ENCODE assay signal across 13 cellular contexts in the genomic region with DNA sequence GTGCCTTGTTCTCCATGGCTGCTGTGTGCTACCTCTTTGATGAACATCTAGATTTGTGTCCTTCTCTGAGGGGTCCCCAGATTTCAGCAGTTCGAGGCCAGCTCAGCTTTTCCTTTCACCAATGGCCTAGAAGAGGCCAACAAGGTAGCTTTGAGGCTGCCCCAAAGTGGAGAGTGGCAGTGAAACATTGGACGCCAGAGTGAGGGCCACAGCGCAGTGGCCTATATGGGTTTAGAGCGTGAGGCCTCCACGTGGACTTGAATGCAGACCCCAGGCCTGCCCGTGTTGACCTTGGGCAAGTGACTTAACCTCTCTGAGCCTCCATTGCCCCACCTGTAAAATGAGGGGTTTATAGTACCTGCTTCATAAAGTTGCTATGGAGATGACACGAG. TPM values are rescaled to one million over a fixed set of nuclear protein-coding genes. Genes with fewer than 3 reads are reported as not detected.
A peak's percentile ranks its signal among the peaks of the same experiment; 100 is the strongest.
DNase-seq lines count a peak whose midpoint lies in the region; ATAC-seq, FAIRE-seq and TF ChIP-seq lines count a peak whose summit lies in the region.
"Had no signal": no experiment of that assay in that cellular context is flagged by ENCODE, and none has a peak within 500 bp of the region (broad histone marks: within the 10 kb centered on the region; RNA-seq: fewer than 3 reads in every experiment).

No MANE protein-coding gene starts in this region.

- intact Hi-C loops in activated naive CD4-positive, alpha-beta T cell treated with anti-CD3 and anti-CD28 coated beads for 36 hours (cut with micrococcal nuclease): loop anchor here (2.0 kb wide), 1 partner anchor 62 kb away; no protein-coding TSS in a partner anchor

- dilution Hi-C loops in keratinocyte (cut with MboI; ENCODE audit: extremely low pct_ligation_motif_present, low sequenced_read_pairs): no loop called here

- peaks cover 17% of the 10 kb centered on the region for H3K4me1 Mint-ChIP-seq in activated naive CD4-positive, alpha-beta T cell treated with anti-CD3 and anti-CD28 coated beads, Interleukin-2, amount 10 ng/mL, durations not matched to agents 7 days and 5 days
- H3K4me1 Mint-ChIP-seq in activated naive CD4-positive, alpha-beta T cell treated with anti-CD3 and anti-CD28 coated beads for 36 hours (ENCODE audit: low read depth): no peaks in the 10 kb centered on the region

- in situ Hi-C loops in astrocyte of the spinal cord (cut with HindIII; ENCODE audit: low sequenced_read_pairs): no loop called here

- H3K9me3 Mint-ChIP-seq in activated naive CD4-positive, alpha-beta T cell treated with anti-CD3 and anti-CD28 coated beads, Interleukin-2, amount 10 ng/mL, durations not matched to agents 7 days and 5 days: no peaks in the 10 kb centered on the region
- H3K9me3 Mint-ChIP-seq in activated naive CD4-positive, alpha-beta T cell treated with anti-CD3 and anti-CD28 coated beads for 36 hours: no peaks in the 10 kb centered on the region

- peak overlapping the region; percentile 72 for H3K4me3 Mint-ChIP-seq in activated naive CD4-positive, alpha-beta T cell treated with anti-CD3 and anti-CD28 coated beads, Interleukin-2, amount 10 ng/mL, durations not matched to agents 7 days and 5 days
- no peak overlapping the region for H3K4me3 Mint-ChIP-seq in activated naive CD4-positive, alpha-beta T cell treated with anti-CD3 and anti-CD28 coated beads for 36 hours

- no peak for DNase-seq in activated naive CD4-positive, alpha-beta T cell treated with anti-CD3 and anti-CD28 coated beads, Interleukin-2, amount 10 ng/mL, durations not matched to agents 7 days and 5 days
- no peak for DNase-seq in activated naive CD4-positive, alpha-beta T cell treated with anti-CD3 and anti-CD28 coated beads for 36 hours
- DNase-seq in astrocyte of the spinal cord (ENCODE audit: low read depth, low spot score) (no peak), keratinocyte (ENCODE audit: low read depth, low spot score) (no peak), suprapubic skin (ENCODE audit: low spot score in 2 of 2) (no peak), NCI-H526 treated with DMSO at 0.1 percent for 48 hours (lab: John Stamatoyannopoulos, UW) (no peak), GM12892 (ENCODE audit: insufficient read length) (no peak)
- DNase-seq: activated naive CD4-positive, alpha-beta T cell; GOT3; NCI-H226; T-helper 17 cell had no signal

- H2AFZ ChIP-seq in keratinocyte (ENCODE audit: control insufficient read depth, low read length): peak overlapping the region; percentile 10

- H3K27me3 ChIP-seq in keratinocyte (ENCODE audit: control insufficient read depth, extremely low read depth, insufficient read depth, low read length): peaks cover 18% of the 10 kb centered on the region
- no peaks in the 10 kb centered on the region for H3K27me3 ChIP-seq in suprapubic skin

- WGBS in suprapubic skin: 83% methylated on average over 7 of the region's 7 CpGs

- no peaks in the 10 kb centered on the region for H3K79me2 ChIP-seq in keratinocyte (ENCODE audit: control insufficient read depth, insufficient read depth, low read length)

- TF ChIP-seq CTCF in astrocyte of the spinal cord (IDR thresholded peaks at IDR 0.05; ENCODE audit: low read depth, low read length) (no peak), keratinocyte (optimal IDR thresholded peaks at IDR 0.05 in 1 of 3, IDR thresholded peaks at IDR 0.05 in 1 of 3, conservative IDR thresholded peaks at IDR 0.05 in 1 of 3; ENCODE audit: extremely low read depth in 1 of 3, insufficient read depth in 2 of 3, low read length in 3 of 3) (no peak), suprapubic skin (IDR thresholded peaks at IDR 0.05) (no peak)

- H3K4me1 ChIP-seq in keratinocyte (ENCODE audit: control insufficient read depth, extremely low read depth, insufficient read depth, low read length) (peaks cover 17% of the 10 kb centered on the region), suprapubic skin (peaks cover 33% of the 10 kb centered on the region)

- H3K9me1 ChIP-seq in keratinocyte (ENCODE audit: control insufficient read depth, extremely low read depth, insufficient read depth, low read length): no peaks in the 10 kb centered on the region

- peak overlapping the region; percentile 76 for H3K4me2 ChIP-seq in keratinocyte (ENCODE audit: control insufficient read depth, extremely low read depth, insufficient read depth, low read depth, low read length)

- TF ChIP-seq EP300 in suprapubic skin (IDR thresholded peaks at IDR 0.05): no peak

- FAIRE-seq in keratinocyte (lab: Jason Lieb, UNC): peak; percentile 83
- no peak for FAIRE-seq in GM12892 (lab: Jason Lieb, UNC)

- no peak overlapping the region for H3K27ac ChIP-seq in keratinocyte (ENCODE audit: control insufficient read depth, insufficient read depth, low read length)
- H3K27ac ChIP-seq in suprapubic skin: peak overlapping the region; percentile 64

- no peaks in the 10 kb centered on the region for H3K36me3 ChIP-seq in keratinocyte (ENCODE audit: control insufficient read depth in 2 of 2, extremely low read depth in 1 of 2, insufficient read depth in 2 of 2, low read length in 2 of 2)
- no peaks in the 10 kb centered on the region for H3K36me3 ChIP-seq in suprapubic skin

- no peak for TF ChIP-seq POLR2A in suprapubic skin (IDR thresholded peaks at IDR 0.05)
- TF ChIP-seq POLR2A in GM12892 (IDR thresholded peaks at IDR 0.05; ENCODE audit: low read depth, low read length): no peak

- H3K9ac ChIP-seq in keratinocyte (ENCODE audit: control insufficient read depth, extremely low read depth, insufficient read depth, low read length): peak overlapping the region; percentile 4

- H4K20me1 ChIP-seq in keratinocyte (ENCODE audit: control insufficient read depth, extremely low read depth, insufficient read depth, low read length): no peaks in the 10 kb centered on the region

- H3K4me3 ChIP-seq in astrocyte of the spinal cord (ENCODE audit: low read depth, low read length) (peak overlapping the region; percentile 51), keratinocyte (ENCODE audit: control insufficient read depth in 2 of 3, extremely low read depth in 1 of 3, insufficient read depth in 2 of 3, low read depth in 1 of 3, low read length in 3 of 3) (peak overlapping the region in 2 of 3 experiments; percentile 61), suprapubic skin (peak overlapping the region; percentile 53)

- H3K27me3 Mint-ChIP-seq in activated naive CD4-positive, alpha-beta T cell treated with anti-CD3 and anti-CD28 coated beads, Interleukin-2, amount 10 ng/mL, durations not matched to agents 7 days and 5 days: peaks cover 34% of the 10 kb centered on the region
- H3K27me3 Mint-ChIP-seq in activated naive CD4-positive, alpha-beta T cell treated with anti-CD3 and anti-CD28 coated beads for 36 hours (ENCODE audit: low read depth): peaks cover 14% of the 10 kb centered on the region

- H3K9me3 ChIP-seq in keratinocyte (ENCODE audit: control insufficient read depth, low read depth, low read length): no peaks in the 10 kb centered on the region
- no peaks in the 10 kb centered on the region for H3K9me3 ChIP-seq in suprapubic skin

- CTCF ChIA-PET in activated naive CD4-positive, alpha-beta T cell treated with anti-CD3 and anti-CD28 coated beads, Interleukin-2, amount 10 ng/mL, durations not matched to agents 7 days and 5 days (lab: Charles Lee): interaction anchor here (0.6 to 1.5 kb wide), 2 partner anchors 27 to 28 kb away, joined by 3 to 6 read pairs; partner anchors contain the start of gene RBM22
- CTCF ChIA-PET in activated naive CD4-positive, alpha-beta T cell treated with anti-CD3 and anti-CD28 coated beads for 36 hours (lab: Charles Lee): interaction anchor here (0.6 to 1.5 kb wide), 4 partner anchors 69 to 250 kb away, joined by 3 read pairs; no protein-coding TSS in a partner anchor

- no peak overlapping the region for H3K27ac Mint-ChIP-seq in activated naive CD4-positive, alpha-beta T cell treated with anti-CD3 and anti-CD28 coated beads, Interleukin-2, amount 10 ng/mL, durations not matched to agents 7 days and 5 days
- H3K27ac Mint-ChIP-seq in activated naive CD4-positive, alpha-beta T cell treated with anti-CD3 and anti-CD28 coated beads for 36 hours: no peak overlapping the region
- H3K27ac Mint-ChIP-seq: T-helper 17 cell had no signal

- ATAC-seq in GM21515 (IDR thresholded peaks at IDR 0.05; ENCODE audit: unreplicated experiment): no peak

- H3K36me3 Mint-ChIP-seq in activated naive CD4-positive, alpha-beta T cell treated with anti-CD3 and anti-CD28 coated beads, Interleukin-2, amount 10 ng/mL, durations not matched to agents 7 days and 5 days: no peaks in the 10 kb centered on the region
- H3K36me3 Mint-ChIP-seq in activated naive CD4-positive, alpha-beta T cell treated with anti-CD3 and anti-CD28 coated beads for 36 hours (ENCODE audit: low read depth): no peaks in the 10 kb centered on the region

RNA-seq across cellular contexts. Expression of gene MYOZ3, which starts 11.8 kb away (rescaled TPM):
- total RNA-seq in activated naive CD4-positive, alpha-beta T cell treated with anti-CD3 and anti-CD28 coated beads for 36 hours: under 1 TPM; 0.17 to 0.49 TPM
- polyA plus RNA-seq in keratinocyte: 0.03 to 0.05 TPM in 2 of 3 replicates, not detected in the other
- not detected for polyA plus RNA-seq in keratinocyte (2011; ENCODE audit: low read depth)
- 0.02 TPM in 1 of 2 replicates, not detected in the other for polyA plus RNA-seq in keratinocyte (2011; cell fraction: cytosol; rRNA removed)
- polyA plus RNA-seq in keratinocyte (2011; cell fraction: nucleus; rRNA removed): 0.06 and 0.21 TPM in 2 replicates
- polyA plus RNA-seq in keratinocyte (2012; ENCODE audit: low replicate concordance): 0.03 and 0.17 TPM in 2 replicates
- 0.26 TPM in 1 of 3 replicates, not detected in the others for polyA minus RNA-seq in keratinocyte
- not detected for polyA minus RNA-seq in keratinocyte (2011; cell fraction: cytosol; rRNA and poly(A)+ RNA removed)
- not detected in 2 replicates for polyA minus RNA-seq in keratinocyte (2011; cell fraction: nucleus; rRNA and poly(A)+ RNA removed)
- under 1 TPM in 1 of 4 donors, not detected in 3; 0.30 TPM for total RNA-seq in suprapubic skin
- 0.38 TPM for polyA plus RNA-seq in GM12892 (2012; ENCODE audit: missing spikeins)
- total RNA-seq: HT-29, T-helper 17 cell had no signal

RNA-seq across cellular contexts. Expression of gene RBM22, which starts 28.0 kb away (rescaled TPM):
- 10 to 100 TPM; 86.2 to 88.2 TPM for total RNA-seq in activated naive CD4-positive, alpha-beta T cell treated with anti-CD3 and anti-CD28 coated beads for 36 hours
- polyA plus RNA-seq in keratinocyte: 26.2 to 52.4 TPM (median 34.7 TPM) in 3 replicates
- 14.5 TPM for polyA plus RNA-seq in keratinocyte (2011; ENCODE audit: low read depth)
- 25.8 and 36.0 TPM in 2 replicates for polyA plus RNA-seq in keratinocyte (2011; cell fraction: cytosol; rRNA removed)
- polyA plus RNA-seq in keratinocyte (2011; cell fraction: nucleus; rRNA removed): 45.2 and 60.3 TPM in 2 replicates
- polyA plus RNA-seq in keratinocyte (2012; ENCODE audit: low replicate concordance): 30.2 and 31.3 TPM in 2 replicates
- polyA minus RNA-seq in keratinocyte: 15.3 to 29.9 TPM (median 20.9 TPM) in 3 replicates
- polyA minus RNA-seq in keratinocyte (2011; cell fraction: cytosol; rRNA and poly(A)+ RNA removed): 17.8 TPM
- 15.5 and 23.2 TPM in 2 replicates for polyA minus RNA-seq in keratinocyte (2011; cell fraction: nucleus; rRNA and poly(A)+ RNA removed)
- 10 to 100 TPM; 30.1 to 63.9 (median 43.8) TPM for total RNA-seq in suprapubic skin
- polyA plus RNA-seq in GM12892 (2012; ENCODE audit: missing spikeins): 36.5 TPM

RNA-seq across cellular contexts. Expression of gene SYNPO, which starts 32.4 kb away (rescaled TPM):
- under 1 TPM; 0.14 to 0.17 TPM for total RNA-seq in activated naive CD4-positive, alpha-beta T cell treated with anti-CD3 and anti-CD28 coated beads for 36 hours
- polyA plus RNA-seq in keratinocyte: 6.0 to 11.2 TPM (median 10.7 TPM) in 3 replicates
- 1.3 TPM for polyA plus RNA-seq in keratinocyte (2011; ENCODE audit: low read depth)
- 25.4 and 30.0 TPM in 2 replicates for polyA plus RNA-seq in keratinocyte (2011; cell fraction: cytosol; rRNA removed)
- 33.8 and 34.5 TPM in 2 replicates for polyA plus RNA-seq in keratinocyte (2011; cell fraction: nucleus; rRNA removed)
- polyA plus RNA-seq in keratinocyte (2012; ENCODE audit: low replicate concordance): 6.1 and 27.4 TPM in 2 replicates
- polyA minus RNA-seq in keratinocyte: 9.0 to 78.1 TPM (median 23.8 TPM) in 3 replicates
- 23.2 TPM for polyA minus RNA-seq in keratinocyte (2011; cell fraction: cytosol; rRNA and poly(A)+ RNA removed)
- 11.4 and 16.4 TPM in 2 replicates for polyA minus RNA-seq in keratinocyte (2011; cell fraction: nucleus; rRNA and poly(A)+ RNA removed)
- 1 to 10 TPM; 3.3 to 8.5 (median 5.6) TPM for total RNA-seq in suprapubic skin
- 18.8 TPM for polyA plus RNA-seq in GM12892 (2012; ENCODE audit: missing spikeins)
